ENCODE assay signal across 1 cellular context in the genomic region with DNA sequence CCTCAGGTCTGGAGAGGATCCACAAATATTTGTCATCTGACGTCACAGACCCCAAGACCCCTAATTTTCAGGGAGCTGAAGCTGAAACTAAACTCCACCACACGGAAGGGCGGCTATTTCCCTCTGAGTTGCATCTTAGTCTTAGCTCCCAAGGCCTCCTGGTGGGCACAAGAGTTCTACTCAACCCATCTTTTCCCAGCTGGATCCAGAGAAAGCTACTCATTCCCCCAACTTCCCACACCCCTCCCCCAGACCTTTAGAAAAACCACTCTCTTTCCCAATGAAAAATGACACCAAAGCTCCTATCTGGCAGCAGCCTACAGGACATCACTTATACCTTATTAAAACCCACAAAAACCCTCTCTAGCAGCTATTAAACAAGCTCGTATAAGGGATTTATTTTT.
A peak's percentile ranks its signal among the peaks of the same experiment; 100 is the strongest.
TF ChIP-seq lines count a peak whose summit lies in the region.

No MANE protein-coding gene starts in this region.

TF ChIP-seq in HEK293, 187 proteins besides CTCF, POLR2A, EP300 and RAD21 (continued from another document):
- TF ChIP-seq, protein P1, sequence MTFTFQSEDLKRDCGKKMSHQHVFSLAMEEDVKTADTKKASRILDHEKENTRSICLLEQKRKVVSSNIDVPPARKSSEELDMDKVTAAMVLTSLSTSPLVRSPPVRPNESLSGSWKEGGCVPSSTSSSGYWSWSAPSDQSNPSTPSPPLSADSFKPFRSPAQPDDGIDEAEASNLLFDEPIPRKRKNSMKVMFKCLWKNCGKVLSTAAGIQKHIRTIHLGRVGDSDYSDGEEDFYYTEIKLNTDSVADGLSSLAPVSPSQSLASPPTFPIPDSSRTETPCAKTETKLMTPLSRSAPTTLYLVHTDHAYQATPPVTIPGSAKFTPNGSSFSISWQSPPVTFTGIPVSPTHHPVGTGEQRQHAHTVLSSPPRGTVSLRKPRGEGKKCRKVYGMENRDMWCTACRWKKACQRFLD (tag by site-specific recombination; IDR thresholded peaks at IDR 0.05), result no peak
- TF ChIP-seq ZNF292 (tag by site-specific recombination; IDR thresholded peaks at IDR 0.05; ENCODE audit: borderline replicate concordance, low read depth), result no peak
- no peak for TF ChIP-seq ZNF473 (tag by site-specific recombination; IDR thresholded peaks at IDR 0.05)
- peak; percentile 97 for TF ChIP-seq PRDM6 (tag by site-specific recombination; IDR thresholded peaks at IDR 0.05)
- no peak for TF ChIP-seq TCF7L2 (IDR thresholded peaks at IDR 0.05; ENCODE audit: borderline replicate concordance, low read depth, low read length)
TF ChIP-seq in HEK293: peak in this region for 15.
